25 cellular contexts compared by ENCODE assay signal in the genomic region with DNA sequence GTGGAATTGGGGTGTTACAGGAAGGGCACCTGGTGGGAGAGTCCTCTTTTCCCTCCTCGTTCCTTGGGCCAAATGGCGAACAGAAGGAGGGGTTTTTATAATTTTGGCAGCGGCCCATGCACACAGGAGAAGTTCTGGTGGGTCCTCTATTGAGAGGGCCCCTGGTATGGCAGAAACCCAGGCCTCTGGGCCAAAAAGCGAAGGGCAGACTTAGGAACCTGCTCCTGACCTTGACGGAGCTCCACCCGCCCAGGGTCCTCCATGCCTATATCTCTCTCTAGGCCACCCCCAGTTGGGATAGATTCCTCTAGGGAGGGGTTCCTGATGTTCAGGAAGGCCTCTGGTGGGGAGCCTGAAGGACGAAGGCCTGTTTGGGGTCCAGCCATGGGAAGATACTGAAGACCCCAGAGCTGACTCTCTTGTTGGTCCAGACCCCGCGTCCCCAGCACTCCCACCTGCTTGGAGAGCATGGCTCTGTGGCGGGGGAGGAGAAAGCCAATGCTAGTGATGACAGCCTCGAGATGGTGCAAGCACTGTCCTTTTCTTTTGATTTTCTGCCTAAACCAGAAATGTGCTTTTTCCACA.
"Had no signal": no experiment of that assay in that cellular context is flagged by ENCODE, and none has a peak within 500 bp of the region (broad histone marks: within the 10 kb centered on the region; RNA-seq: fewer than 3 reads in every experiment).

No MANE protein-coding gene starts in this region.

- H3K4me1 ChIP-seq: colonic mucosa, pancreas, psoas muscle, tibial artery had no signal

- H3K27me3 ChIP-seq: brain microvascular endothelial cell, colonic mucosa, pancreas, tibial artery had no signal

- H3K36me3 ChIP-seq: brain microvascular endothelial cell, colonic mucosa, left ventricle myocardium inferior, pancreas, tibial artery had no signal

- H3K4me1 Mint-ChIP-seq: activated B cell treated with CpG ODN at 0.5 μM for 24 hours; activated CD4-positive, alpha-beta T cell treated with anti-CD3 and anti-CD28 coated beads for 36 hours; central memory CD8-positive, alpha-beta T cell; nephron had no signal

- ATAC-seq: activated CD4-positive, alpha-beta T cell treated with anti-CD3 and anti-CD28 coated beads for 36 hours; activated T-cell treated with anti-CD3 and anti-CD28 coated beads, Interleukin-2, amount 50 U/mL, for 4 hours; pancreas; psoas muscle; right cardiac atrium had no signal

- H3K4me3 ChIP-seq: colonic mucosa, left ventricle myocardium inferior, pancreas, psoas muscle, tibial artery had no signal

- H3K9me3 Mint-ChIP-seq: activated B cell treated with CpG ODN at 0.5 μM for 24 hours; activated naive CD4-positive, alpha-beta T cell treated with anti-CD3 and anti-CD28 coated beads for 36 hours; activated T-cell treated with anti-CD3 and anti-CD28 coated beads, Interleukin-2, amount 50 U/mL, for 4 hours; activated T-helper 2 cell treated with anti-CD3 and anti-CD28 coated beads, Interferon-gamma antibody, Interleukin-2, Interleukin-4, amounts not matched to agents 10 μg/mL and 5 μg/mL and 100 μg/mL, durations not matched to agents 14 hours and 24 hours and 36 hours; central memory CD8-positive, alpha-beta T cell; nephron; stimulated activated naive CD8-positive, alpha-beta T cell treated with anti-CD3 and anti-CD28 coated beads, Interleukin-15, Interleukin-2, amounts not matched to agents 100 ng/mL and 50 ng/mL, for 24 hours had no signal

- H3K9me3 ChIP-seq: colonic mucosa, left ventricle myocardium inferior, pancreas, psoas muscle, tibial artery had no signal

- H3K27me3 Mint-ChIP-seq: activated CD4-positive, alpha-beta T cell treated with anti-CD3 and anti-CD28 coated beads for 36 hours; stimulated activated naive CD8-positive, alpha-beta T cell treated with anti-CD3 and anti-CD28 coated beads, Interleukin-15, Interleukin-2, amounts not matched to agents 100 ng/mL and 50 ng/mL, for 24 hours had no signal

- H3K27ac ChIP-seq: brain microvascular endothelial cell, colonic mucosa, left ventricle myocardium inferior, pancreas, psoas muscle, tibial artery had no signal

- H3K4me3 Mint-ChIP-seq: activated B cell treated with CpG ODN at 0.5 μM for 24 hours; activated CD4-positive, alpha-beta T cell treated with anti-CD3 and anti-CD28 coated beads for 36 hours; activated naive CD4-positive, alpha-beta T cell treated with anti-CD3 and anti-CD28 coated beads for 36 hours; activated T-cell treated with anti-CD3 and anti-CD28 coated beads, Interleukin-2, amount 50 U/mL, for 4 hours; central memory CD8-positive, alpha-beta T cell; nephron; stimulated activated naive CD8-positive, alpha-beta T cell treated with anti-CD3 and anti-CD28 coated beads, Interleukin-15, Interleukin-2, amounts not matched to agents 100 ng/mL and 50 ng/mL, for 24 hours had no signal

- DNase-seq: activated B cell treated with CpG ODN at 0.5 μM for 24 hours; activated CD4-positive, alpha-beta T cell treated with anti-CD3 and anti-CD28 coated beads for 36 hours; activated CD4-positive, alpha-beta T cell treated with anti-CD3 and anti-CD28 coated beads, Interleukin-2, amount 50 U/mL, for 4 hours; activated CD8-positive, alpha-beta memory T cell treated with anti-CD3 and anti-CD28 coated beads for 24 hours; activated CD8-positive, alpha-beta memory T cell treated with anti-CD3 and anti-CD28 coated beads, Interleukin-2, amount 50 U/mL, for 48 hours; activated naive CD4-positive, alpha-beta T cell treated with anti-CD3 and anti-CD28 coated beads for 36 hours; activated T-cell treated with anti-CD3 and anti-CD28 coated beads, Interleukin-2, amount 50 U/mL, for 4 hours; brain microvascular endothelial cell; colonic mucosa; erythroblast; foreskin fibroblast; kidney glomerular epithelial cell; left ventricle myocardium inferior; mammary epithelial cell; midbrain; pancreas; psoas muscle; right cardiac atrium; stimulated activated CD4-positive, alpha-beta T cell treated with anti-CD3 and anti-CD28 coated beads, Interleukin-1b, Interleukin-23, amount 100 ng/mL, for 48 hours; T-helper 1 cell had no signal

- H3K27ac Mint-ChIP-seq: activated B cell treated with CpG ODN at 0.5 μM for 24 hours; activated CD4-positive, alpha-beta T cell treated with anti-CD3 and anti-CD28 coated beads for 36 hours; activated naive CD4-positive, alpha-beta T cell treated with anti-CD3 and anti-CD28 coated beads for 36 hours; activated T-helper 2 cell treated with anti-CD3 and anti-CD28 coated beads, Interferon-gamma antibody, Interleukin-2, Interleukin-4, amounts not matched to agents 10 μg/mL and 5 μg/mL and 100 μg/mL, durations not matched to agents 14 hours and 24 hours and 36 hours; stimulated activated naive CD8-positive, alpha-beta T cell treated with anti-CD3 and anti-CD28 coated beads, Interleukin-15, Interleukin-2, amounts not matched to agents 100 ng/mL and 50 ng/mL, for 24 hours had no signal
